ENCODE assay signal across 9 cellular contexts in the genomic region with DNA sequence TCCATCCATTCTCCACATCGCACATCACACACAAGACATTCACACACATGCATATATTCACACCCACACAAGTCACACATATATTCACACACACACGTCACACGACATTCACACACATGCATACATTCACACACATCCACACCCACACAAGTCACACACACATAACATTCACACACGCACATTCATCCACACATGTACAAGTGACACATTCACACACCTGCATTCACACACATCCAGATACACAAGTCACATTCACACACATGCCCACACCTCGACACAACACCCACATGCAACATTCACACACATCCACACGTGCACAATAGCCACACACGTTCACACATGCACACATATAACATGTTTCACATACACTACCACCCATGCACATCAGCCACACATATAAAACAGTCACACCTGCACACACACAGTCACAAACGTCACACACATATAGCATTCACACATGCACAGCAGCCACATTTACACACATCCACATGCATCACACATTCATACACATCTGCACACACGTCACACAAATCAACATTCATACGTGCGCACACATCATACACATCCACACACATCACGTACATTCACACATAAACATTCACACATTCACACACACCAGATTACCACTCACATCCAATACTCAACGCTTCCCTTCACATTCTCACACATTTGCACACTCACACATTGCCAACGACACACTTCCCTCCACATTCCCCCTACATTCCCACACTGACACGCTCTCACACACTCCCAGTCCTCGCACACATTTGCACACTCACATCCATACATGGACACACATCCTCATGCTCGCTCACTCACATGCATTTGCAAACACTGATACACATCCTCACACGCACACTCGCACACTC. TPM values are rescaled to one million over a fixed set of nuclear protein-coding genes. Genes with fewer than 3 reads are reported as not detected.
DNase-seq lines count a peak whose midpoint lies in the region; ATAC-seq and TF ChIP-seq lines count a peak whose summit lies in the region.
"Had no signal": no experiment of that assay in that cellular context is flagged by ENCODE, and none has a peak within 500 bp of the region (broad histone marks: within the 10 kb centered on the region; RNA-seq: fewer than 3 reads in every experiment).

No MANE protein-coding gene starts in this region.

- ATAC-seq in GM23338: no peak
- no peak for ATAC-seq in GM19328 (IDR thresholded peaks at IDR 0.05; ENCODE audit: unreplicated experiment)

- no peak overlapping the region for H3K4me3 Mint-ChIP-seq in GM23338

- peaks cover 3% of the 10 kb centered on the region; the same call in 1 of the 3 replicates for H3K36me3 Mint-ChIP-seq in GM23338 (ENCODE audit: low read depth)

- H2AFZ ChIP-seq in GM23338: 0 out of 2 replicates have a peak overlapping the region, but pooled peaks have one; percentile 83

- H3K27me3 ChIP-seq in GM23338 (ENCODE audit: insufficient read depth): no peaks in the 10 kb centered on the region
- no peaks in the 10 kb centered on the region for H3K27me3 ChIP-seq in WERI-Rb-1 (ENCODE audit: insufficient read depth, low read depth, severe bottlenecking)
- no peaks in the 10 kb centered on the region for H3K27me3 ChIP-seq in iPS-18a (ENCODE audit: control insufficient read depth, insufficient read depth, low read length)
- H3K27me3 ChIP-seq in thymus (ENCODE audit: control insufficient read depth, insufficient read depth): no peaks in the 10 kb centered on the region

- no peaks in the 10 kb centered on the region for H3K9me3 Mint-ChIP-seq in GM23338
- H3K9me3 Mint-ChIP-seq: activated B cell treated with CpG ODN at 0.5 μM for 24 hours had no signal

- TF ChIP-seq CTCF in GM23338 (conservative IDR thresholded peaks at IDR 0.05; ENCODE audit: low read depth in 2 of 2): no peak
- no peak for TF ChIP-seq CTCF in WERI-Rb-1 (IDR thresholded peaks at IDR 0.05; ENCODE audit: low read depth, low read length)

- H3K36me3 ChIP-seq in GM23338 (ENCODE audit: insufficient read depth) (no peaks in the 10 kb centered on the region), WERI-Rb-1 (0 out of 2 replicates have a peak, but pooled peaks cover under 1% of the 10 kb centered on the region), iPS-18a (ENCODE audit: control insufficient read depth, low read depth, low read length) (no peaks in the 10 kb centered on the region), thymus (ENCODE audit: control insufficient read depth, insufficient read depth) (no peaks in the 10 kb centered on the region)

- peaks cover 2% of the 10 kb centered on the region for H3K27me3 Mint-ChIP-seq in GM23338 (ENCODE audit: insufficient read depth, low read depth, poor library complexity)

- no peaks in the 10 kb centered on the region for H3K79me2 ChIP-seq in GM23338 (replicated peaks; ENCODE audit: insufficient read depth)

- H3K9me3 ChIP-seq in WERI-Rb-1 (ENCODE audit: severe bottlenecking) (no peaks in the 10 kb centered on the region), iPS-18a (ENCODE audit: control insufficient read depth, low read depth, low read length) (no peaks in the 10 kb centered on the region), thymus (ENCODE audit: control insufficient read depth) (peaks cover 1% of the 10 kb centered on the region)

- no peaks in the 10 kb centered on the region for H3K9me2 ChIP-seq in GM23338 (ENCODE audit: insufficient read depth)

- H3K4me1 Mint-ChIP-seq in GM23338: peaks cover 21% of the 10 kb centered on the region

- H3K27ac Mint-ChIP-seq in GM23338: no peak overlapping the region
- H3K27ac Mint-ChIP-seq: activated B cell treated with CpG ODN at 0.5 μM for 24 hours had no signal

- no peak overlapping the region for H3K27ac ChIP-seq in GM23338 (ENCODE audit: low read depth)
- H3K27ac ChIP-seq in WERI-Rb-1: peak overlapping the region; percentile 25; the same call in 1 of the 2 replicates
- no peak overlapping the region for H3K27ac ChIP-seq in iPS-18a (ENCODE audit: low read length)
- H3K27ac ChIP-seq in thymus (ENCODE audit: low read depth): no peak overlapping the region

- H3F3A ChIP-seq in GM23338 (replicated peaks; ENCODE audit: low read depth): 0 out of 2 replicates have a peak, but pooled peaks cover 20% of the 10 kb centered on the region

- no peak overlapping the region for H3K9ac ChIP-seq in iPS-18a (ENCODE audit: low read length)

- WGBS in thymus: 76% methylated on average over 19 of the region's 19 CpGs

- peak overlapping the region; percentile 76 for H3K4me2 ChIP-seq in GM23338

- H3K4me1 ChIP-seq in GM23338 (ENCODE audit: insufficient read depth) (peaks cover 7% of the 10 kb centered on the region; the same call in 1 of the 2 replicates), iPS-18a (ENCODE audit: control insufficient read depth, low read depth, low read length) (peaks cover 6% of the 10 kb centered on the region), thymus (ENCODE audit: control insufficient read depth, insufficient read depth, low read length) (peaks cover 2% of the 10 kb centered on the region)

- H4K20me1 ChIP-seq in GM23338 (replicated peaks; ENCODE audit: insufficient read depth): no peaks in the 10 kb centered on the region

- H3K4me3 ChIP-seq in GM23338 (peak overlapping the region; percentile 56), WERI-Rb-1 (ENCODE audit: low read depth, low read length) (peak overlapping the region; percentile 48), iPS-18a (ENCODE audit: low read length) (peak overlapping the region; percentile 54), thymus (ENCODE audit: low read length) (peak overlapping the region; percentile 8)

- no peak for DNase-seq in GM23338 (ENCODE audit: low spot score)
- no peak for DNase-seq in WERI-Rb-1
- no peak for DNase-seq in effector CD4-positive, alpha-beta T cell
- no peak for DNase-seq in Ammon's horn (ENCODE audit: low spot score)
- no peak for DNase-seq in cortex of kidney (lab: John Stamatoyannopoulos, UW)
- DNase-seq: activated B cell treated with CpG ODN at 0.5 μM for 24 hours had no signal

TF ChIP-seq in GM23338, 12 proteins besides CTCF, POLR2A, EP300 and RAD21:
- TF ChIP-seq, protein P1, sequence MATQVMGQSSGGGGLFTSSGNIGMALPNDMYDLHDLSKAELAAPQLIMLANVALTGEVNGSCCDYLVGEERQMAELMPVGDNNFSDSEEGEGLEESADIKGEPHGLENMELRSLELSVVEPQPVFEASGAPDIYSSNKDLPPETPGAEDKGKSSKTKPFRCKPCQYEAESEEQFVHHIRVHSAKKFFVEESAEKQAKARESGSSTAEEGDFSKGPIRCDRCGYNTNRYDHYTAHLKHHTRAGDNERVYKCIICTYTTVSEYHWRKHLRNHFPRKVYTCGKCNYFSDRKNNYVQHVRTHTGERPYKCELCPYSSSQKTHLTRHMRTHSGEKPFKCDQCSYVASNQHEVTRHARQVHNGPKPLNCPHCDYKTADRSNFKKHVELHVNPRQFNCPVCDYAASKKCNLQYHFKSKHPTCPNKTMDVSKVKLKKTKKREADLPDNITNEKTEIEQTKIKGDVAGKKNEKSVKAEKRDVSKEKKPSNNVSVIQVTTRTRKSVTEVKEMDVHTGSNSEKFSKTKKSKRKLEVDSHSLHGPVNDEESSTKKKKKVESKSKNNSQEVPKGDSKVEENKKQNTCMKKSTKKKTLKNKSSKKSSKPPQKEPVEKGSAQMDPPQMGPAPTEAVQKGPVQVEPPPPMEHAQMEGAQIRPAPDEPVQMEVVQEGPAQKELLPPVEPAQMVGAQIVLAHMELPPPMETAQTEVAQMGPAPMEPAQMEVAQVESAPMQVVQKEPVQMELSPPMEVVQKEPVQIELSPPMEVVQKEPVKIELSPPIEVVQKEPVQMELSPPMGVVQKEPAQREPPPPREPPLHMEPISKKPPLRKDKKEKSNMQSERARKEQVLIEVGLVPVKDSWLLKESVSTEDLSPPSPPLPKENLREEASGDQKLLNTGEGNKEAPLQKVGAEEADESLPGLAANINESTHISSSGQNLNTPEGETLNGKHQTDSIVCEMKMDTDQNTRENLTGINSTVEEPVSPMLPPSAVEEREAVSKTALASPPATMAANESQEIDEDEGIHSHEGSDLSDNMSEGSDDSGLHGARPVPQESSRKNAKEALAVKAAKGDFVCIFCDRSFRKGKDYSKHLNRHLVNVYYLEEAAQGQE (IDR thresholded peaks at IDR 0.05; ENCODE audit: unreplicated experiment): no peak
- TF ChIP-seq ZNF331 (CRISPR knock-in tag; IDR thresholded peaks at IDR 0.05; ENCODE audit: low read depth): no peak
- TF ChIP-seq, protein P2, sequence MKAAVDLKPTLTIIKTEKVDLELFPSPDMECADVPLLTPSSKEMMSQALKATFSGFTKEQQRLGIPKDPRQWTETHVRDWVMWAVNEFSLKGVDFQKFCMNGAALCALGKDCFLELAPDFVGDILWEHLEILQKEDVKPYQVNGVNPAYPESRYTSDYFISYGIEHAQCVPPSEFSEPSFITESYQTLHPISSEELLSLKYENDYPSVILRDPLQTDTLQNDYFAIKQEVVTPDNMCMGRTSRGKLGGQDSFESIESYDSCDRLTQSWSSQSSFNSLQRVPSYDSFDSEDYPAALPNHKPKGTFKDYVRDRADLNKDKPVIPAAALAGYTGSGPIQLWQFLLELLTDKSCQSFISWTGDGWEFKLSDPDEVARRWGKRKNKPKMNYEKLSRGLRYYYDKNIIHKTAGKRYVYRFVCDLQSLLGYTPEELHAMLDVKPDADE (IDR thresholded peaks at IDR 0.05): no peak
- TF ChIP-seq STAT1 (IDR thresholded peaks at IDR 0.05; ENCODE audit: unreplicated experiment): no peak
- no peak for TF ChIP-seq CREB1 (CRISPR knock-in tag; IDR thresholded peaks at IDR 0.05; ENCODE audit: low read depth)

RNA-seq across cellular contexts. Expression of a gene that starts 41.0 kb away (rescaled TPM):
- 224 and 250 TPM in 2 replicates for total RNA-seq in GM23338 (2014; rRNA removed; shearing (Covaris generic))
- polyA plus RNA-seq in GM23338 (2016; fragmentation: Nextera tagmentation; extraction: Ambion mirVana): 210 and 277 TPM in 2 replicates
- 207 TPM for polyA plus RNA-seq in thymus
